Comparison of ENCODE assay signal across 13 cellular contexts in the genomic region with DNA sequence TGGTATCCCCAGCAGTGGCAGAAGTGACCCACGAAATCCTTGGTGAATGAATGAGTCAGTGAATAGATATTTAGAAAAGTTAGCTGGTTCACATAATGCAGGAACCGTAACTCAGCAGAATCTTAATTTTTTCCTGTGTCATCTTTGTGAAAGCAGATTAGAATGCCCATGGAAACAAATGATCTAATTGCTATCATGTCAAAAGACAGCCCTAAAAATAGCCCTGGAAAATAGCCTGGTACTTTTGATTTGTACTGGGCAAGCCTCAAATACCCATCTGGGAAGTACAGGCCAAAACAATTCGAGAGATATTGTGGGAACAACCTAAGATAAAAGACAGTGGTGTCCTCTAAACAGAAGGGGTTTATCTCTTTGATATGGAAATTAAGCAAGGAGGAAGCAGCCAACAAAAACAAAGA. TPM values are rescaled to one million over a fixed set of nuclear protein-coding genes. Genes with fewer than 3 reads are reported as not detected.
DNase-seq lines count a peak whose midpoint lies in the region; ATAC-seq and TF ChIP-seq lines count a peak whose summit lies in the region.
"Had no signal": no experiment of that assay in that cellular context is flagged by ENCODE, and none has a peak within 500 bp of the region (broad histone marks: within the 10 kb centered on the region; RNA-seq: fewer than 3 reads in every experiment).

No MANE protein-coding gene starts in this region.

- H3K4me3 Mint-ChIP-seq in chondrocyte (ENCODE audit: unreplicated experiment), result no peak overlapping the region
- H3K4me3 Mint-ChIP-seq in H9, result no peak overlapping the region
- no peak overlapping the region for H3K4me3 Mint-ChIP-seq in activated naive CD8-positive, alpha-beta T cell treated with anti-CD3 and anti-CD28 coated beads, Interleukin-2, amount 50 U/mL, for 24 hours
- no peak overlapping the region for H3K4me3 Mint-ChIP-seq in glutamatergic neuron (ENCODE audit: unreplicated experiment)
- H3K4me3 Mint-ChIP-seq: stimulated activated naive B cell treated with anti-CD40 and anti-IgM and Interleukin-4, amounts not matched to agents 10 μg/mL and 1 μg/mL and 100 μg/mL, for 72 hours had no signal

- H3K9ac ChIP-seq in IMR-90 (ENCODE audit: low read depth, low read length) (no peak overlapping the region), H9 (ENCODE audit: extremely low read depth, insufficient read length, low read length) (no peak overlapping the region)

- peak overlapping the region; percentile 73 for H3K27ac Mint-ChIP-seq in chondrocyte (ENCODE audit: unreplicated experiment)
- no peak overlapping the region for H3K27ac Mint-ChIP-seq in H9
- H3K27ac Mint-ChIP-seq in activated naive CD8-positive, alpha-beta T cell treated with anti-CD3 and anti-CD28 coated beads, Interleukin-2, amount 50 U/mL, for 24 hours, result no peak overlapping the region
- H3K27ac Mint-ChIP-seq in glutamatergic neuron (ENCODE audit: unreplicated experiment), result no peak overlapping the region
- H3K27ac Mint-ChIP-seq: stimulated activated naive B cell treated with anti-CD40 and anti-IgM and Interleukin-4, amounts not matched to agents 10 μg/mL and 1 μg/mL and 100 μg/mL, for 72 hours had no signal

- peaks cover 10% of the 10 kb centered on the region for H3K9me1 ChIP-seq in IMR-90 (ENCODE audit: insufficient read depth, low read length)

- H3K4ac ChIP-seq in IMR-90 (ENCODE audit: low read depth, low read length), result no peak overlapping the region
- H3K4ac ChIP-seq in H9 (ENCODE audit: low read depth, low read length), result no peak overlapping the region

- H3K79me2 ChIP-seq in H9 (ENCODE audit: insufficient read depth, low read length), result no peaks in the 10 kb centered on the region
- H3K79me2 ChIP-seq: hepatocyte had no signal

- TF ChIP-seq CTCF in IMR-90 (conservative IDR thresholded peaks at IDR 0.05; ENCODE audit: low read depth, low read length) (no peak), chondrocyte (IDR thresholded peaks at IDR 0.05) (no peak), H9 (conservative IDR thresholded peaks at IDR 0.05) (no peak), glutamatergic neuron (IDR thresholded peaks at IDR 0.05; ENCODE audit: partially characterized antibody, unreplicated experiment) (no peak)

- H3K9me3 ChIP-seq in IMR-90 (ENCODE audit: control insufficient read depth, insufficient read depth, low read length), result no peaks in the 10 kb centered on the region
- no peaks in the 10 kb centered on the region for H3K9me3 ChIP-seq in H9 (ENCODE audit: control insufficient read depth, low read depth, low read length)

- intact Hi-C loops in IMR-90 (cut with micrococcal nuclease), result no loop called here

- peak; percentile 62 for DNase-seq in IMR-90
- no peak for DNase-seq in chondrocyte (ENCODE audit: low spot score)
- peak; percentile 28 for DNase-seq in inferior parietal cortex (ENCODE audit: extremely low spot score)
- peak; percentile 56 for DNase-seq in stromal cell of bone marrow (ENCODE audit: low read depth)
- DNase-seq in H9, result no peak
- no peak for DNase-seq in activated naive CD8-positive, alpha-beta T cell treated with anti-CD3 and anti-CD28 coated beads, Interleukin-2, amount 50 U/mL, for 24 hours
- DNase-seq in glutamatergic neuron, result no peak
- DNase-seq: activated CD4-positive, alpha-beta T cell treated with anti-CD3 and anti-CD28 coated beads for 48 hours; activated effector memory CD4-positive, alpha-beta T cell treated with anti-CD3 and anti-CD28 coated beads, Interleukin-2, amount 50 U/mL, for 16 hours; MV-4-11; NCI-H510A; stimulated activated naive B cell treated with anti-CD40 and anti-IgM and Interleukin-4, amounts not matched to agents 10 μg/mL and 1 μg/mL and 100 μg/mL, for 72 hours had no signal

- no peak overlapping the region for H2AK5ac ChIP-seq in IMR-90 (ENCODE audit: low read depth, low read length)
- no peak overlapping the region for H2AK5ac ChIP-seq in H9 (ENCODE audit: insufficient read length, low read length)

- no peak overlapping the region for H2BK15ac ChIP-seq in IMR-90 (ENCODE audit: low read depth, low read length)
- H2BK15ac ChIP-seq in H9 (ENCODE audit: low read depth, low read length), result no peak overlapping the region

- H4K20me1 ChIP-seq in IMR-90 (ENCODE audit: insufficient read depth, low read length) (no peaks in the 10 kb centered on the region), H9 (ENCODE audit: control insufficient read depth, insufficient read depth, insufficient read length) (no peaks in the 10 kb centered on the region)

- H4K91ac ChIP-seq in IMR-90 (ENCODE audit: insufficient read depth, low read depth, low read length), result no peak overlapping the region
- H4K91ac ChIP-seq in H9 (ENCODE audit: insufficient read length, low read depth, low read length), result no peak overlapping the region

- H3K18ac ChIP-seq in IMR-90 (ENCODE audit: low read depth, low read length) (peak overlapping the region; percentile 31; the same call in 1 of the 2 replicates), H9 (ENCODE audit: insufficient read length, low read depth, low read length) (no peak overlapping the region)

- no peak overlapping the region for H2AK9ac ChIP-seq in IMR-90 (replicated peaks; ENCODE audit: low read depth, low read length, poor library complexity)

- H3T11ph ChIP-seq in H9 (ENCODE audit: low read length), result no peak overlapping the region

- TF ChIP-seq RAD21 in IMR-90 (IDR thresholded peaks at IDR 0.05; ENCODE audit: low read length), result no peak

- H2BK20ac ChIP-seq in IMR-90 (ENCODE audit: low read depth, low read length), result no peak overlapping the region
- H2BK20ac ChIP-seq in H9 (ENCODE audit: low read depth, low read length, poor library complexity, severe bottlenecking), result no peak overlapping the region

- POLR2A ChIA-PET in IMR-90 (lab: Charles Lee; ENCODE audit: unreplicated experiment), result no interaction called here

- H3K56ac ChIP-seq in IMR-90 (ENCODE audit: extremely low read depth, insufficient read depth, low read length) (no peak overlapping the region), H9 (ENCODE audit: insufficient read length, low read depth, low read length) (no peak overlapping the region)

- H3K27ac ChIP-seq in IMR-90 (ENCODE audit: insufficient read depth, low read length) (no peak overlapping the region), H9 (ENCODE audit: insufficient read length, low read depth, low read length) (no peak overlapping the region)
- H3K27ac ChIP-seq: hepatocyte had no signal

- H2BK5ac ChIP-seq in IMR-90 (ENCODE audit: low read depth, low read length, poor library complexity, severe bottlenecking), result no peak overlapping the region
- H2BK5ac ChIP-seq in H9 (ENCODE audit: insufficient read length, low read length), result no peak overlapping the region

- H2BK120ac ChIP-seq in IMR-90 (ENCODE audit: low read depth, low read length), result no peak overlapping the region
- no peak overlapping the region for H2BK120ac ChIP-seq in H9 (ENCODE audit: low read depth, low read length, poor library complexity, severe bottlenecking)

- ATAC-seq in IMR-90 (ENCODE audit: low read depth), result peak; percentile 65
- ATAC-seq in activated naive CD8-positive, alpha-beta T cell treated with anti-CD3 and anti-CD28 coated beads, Interleukin-2, amount 50 U/mL, for 24 hours, result no peak
- ATAC-seq: stimulated activated naive B cell treated with anti-CD40 and anti-IgM and Interleukin-4, amounts not matched to agents 10 μg/mL and 1 μg/mL and 100 μg/mL, for 72 hours had no signal

- no peaks in the 10 kb centered on the region; the same call in 1 of the 2 replicates for H3K27me3 ChIP-seq in IMR-90 (ENCODE audit: control insufficient read depth, insufficient read depth, low read length)
- H3K27me3 ChIP-seq in H9 (ENCODE audit: insufficient read depth, low read length), result no peaks in the 10 kb centered on the region; the same call in 1 of the 2 replicates
- H3K27me3 ChIP-seq: hepatocyte had no signal

- CTCF ChIA-PET in IMR-90 (lab: Yijun Ruan, JAX), result interaction anchor here (1.2 kb wide), 1 partner anchor 23 kb away, joined by 3 read pairs; no protein-coding TSS in a partner anchor

- no peak overlapping the region for H3K4me3 ChIP-seq in IMR-90 (ENCODE audit: insufficient read depth, low read depth, low read length)
- H3K4me3 ChIP-seq: hepatocyte had no signal

- H3K9me3 Mint-ChIP-seq in chondrocyte (ENCODE audit: low read depth) (no peaks in the 10 kb centered on the region), H9 (no peaks in the 10 kb centered on the region), glutamatergic neuron (ENCODE audit: unreplicated experiment) (no peaks in the 10 kb centered on the region)
- no peaks in the 10 kb centered on the region for H3K9me3 Mint-ChIP-seq in activated naive CD8-positive, alpha-beta T cell treated with anti-CD3 and anti-CD28 coated beads, Interleukin-2, amount 50 U/mL, for 24 hours
- H3K9me3 Mint-ChIP-seq: stimulated activated naive B cell treated with anti-CD40 and anti-IgM and Interleukin-4, amounts not matched to agents 10 μg/mL and 1 μg/mL and 100 μg/mL, for 72 hours had no signal

- no peak for TF ChIP-seq POLR2A in IMR-90 (IDR thresholded peaks at IDR 0.05; ENCODE audit: low read depth, low read length)

- H3K36me3 ChIP-seq in IMR-90 (ENCODE audit: control insufficient read depth, insufficient read depth, low read length), result no peaks in the 10 kb centered on the region

- H3K14ac ChIP-seq in IMR-90 (replicated peaks; ENCODE audit: low read depth, low read length) (no peak overlapping the region), H9 (ENCODE audit: insufficient read depth, low read length) (no peak overlapping the region)

- WGBS in IMR-90 (ENCODE audit: extremely low coverage in 2 of 2, insufficient read length in 1 of 2), 2 experiments, result no CpG with 5 or more reads among the region's 3 CpGs
- no CpG with 5 or more reads among the region's 3 CpGs for WGBS in H9 (ENCODE audit: extremely low coverage, insufficient read length, low lambda C conversion rate)

- no TSS peak for BruUV-seq in IMR-90 (replicated peaks; lab: Mats Ljungman, UMichigan)

- dilution Hi-C loops in IMR-90 (cut with HindIII; ENCODE audit: low sequenced_read_pairs, unreplicated experiment), result no loop called here

- H4K8ac ChIP-seq in IMR-90 (ENCODE audit: low read depth in 2 of 2, low read length in 2 of 2) (no peak overlapping the region), H9 (replicated peaks; ENCODE audit: insufficient read length, low read depth, low read length) (no peak overlapping the region)

- peaks cover 11% of the 10 kb centered on the region for H3K4me1 ChIP-seq in IMR-90 (ENCODE audit: control insufficient read depth, insufficient read depth, low read length)
- peaks cover 2% of the 10 kb centered on the region for H3K4me1 ChIP-seq in H9 (ENCODE audit: insufficient read depth, low read length)

- H3K79me1 ChIP-seq in IMR-90 (ENCODE audit: low read depth in 1 of 2, low read length in 2 of 2), result no peaks in the 10 kb centered on the region
- H3K79me1 ChIP-seq in H9 (ENCODE audit: insufficient read depth, low read depth, low read length, poor library complexity, severe bottlenecking), result no peaks in the 10 kb centered on the region

- no peak overlapping the region for H3K23ac ChIP-seq in IMR-90 (ENCODE audit: low read depth, low read length)
- H3K23ac ChIP-seq in H9 (ENCODE audit: insufficient read length, low read depth, low read length), result no peak overlapping the region

- no peak overlapping the region for H2AFZ ChIP-seq in IMR-90 (replicated peaks; ENCODE audit: low read length, poor library complexity)
- H2AFZ ChIP-seq in H9 (ENCODE audit: low read length), result no peak overlapping the region
- H2AFZ ChIP-seq: hepatocyte had no signal

- H3K36me3 Mint-ChIP-seq in chondrocyte (ENCODE audit: low read depth), result no peaks in the 10 kb centered on the region
- no peaks in the 10 kb centered on the region for H3K36me3 Mint-ChIP-seq in H9 (ENCODE audit: insufficient read depth in 1 of 3, low read depth in 3 of 3)
- H3K36me3 Mint-ChIP-seq in activated naive CD8-positive, alpha-beta T cell treated with anti-CD3 and anti-CD28 coated beads, Interleukin-2, amount 50 U/mL, for 24 hours (ENCODE audit: low read depth), result no peaks in the 10 kb centered on the region
- no peaks in the 10 kb centered on the region for H3K36me3 Mint-ChIP-seq in glutamatergic neuron (ENCODE audit: unreplicated experiment)
- H3K36me3 Mint-ChIP-seq: stimulated activated naive B cell treated with anti-CD40 and anti-IgM and Interleukin-4, amounts not matched to agents 10 μg/mL and 1 μg/mL and 100 μg/mL, for 72 hours had no signal

- H4K5ac ChIP-seq in IMR-90 (ENCODE audit: low read depth, low read length) (no peak overlapping the region), H9 (ENCODE audit: insufficient read length, low read depth, low read length) (no peak overlapping the region)

- in situ Hi-C loops in IMR-90 (cut with MboI; ENCODE audit: low sequenced_read_pairs), result no loop called here

- H3K4me1 Mint-ChIP-seq in chondrocyte (ENCODE audit: low read depth) (peaks cover 17% of the 10 kb centered on the region), H9 (peaks cover 19% of the 10 kb centered on the region in 2 experiments), glutamatergic neuron (ENCODE audit: low read depth, unreplicated experiment) (no peaks in the 10 kb centered on the region)
- H3K4me1 Mint-ChIP-seq in activated naive CD8-positive, alpha-beta T cell treated with anti-CD3 and anti-CD28 coated beads, Interleukin-2, amount 50 U/mL, for 24 hours, result no peaks in the 10 kb centered on the region
- H3K4me1 Mint-ChIP-seq: stimulated activated naive B cell treated with anti-CD40 and anti-IgM and Interleukin-4, amounts not matched to agents 10 μg/mL and 1 μg/mL and 100 μg/mL, for 72 hours had no signal

- H3K4me2 ChIP-seq in IMR-90 (ENCODE audit: low read depth, low read length) (no peak overlapping the region), H9 (ENCODE audit: insufficient read depth, insufficient read length, low read length) (no peak overlapping the region)
- H3K4me2 ChIP-seq: hepatocyte had no signal

- no peaks in the 10 kb centered on the region for H3K23me2 ChIP-seq in H9 (ENCODE audit: insufficient read length, low read depth, low read length, poor library complexity, severe bottlenecking)

- no peak overlapping the region for H2BK12ac ChIP-seq in H9 (ENCODE audit: insufficient read length, low read depth, low read length)

- H3K27me3 Mint-ChIP-seq in chondrocyte (ENCODE audit: low read depth) (no peaks in the 10 kb centered on the region), H9 (ENCODE audit: low read depth) (peaks cover 14% of the 10 kb centered on the region), glutamatergic neuron (ENCODE audit: unreplicated experiment) (no peaks in the 10 kb centered on the region)
- H3K27me3 Mint-ChIP-seq in activated naive CD8-positive, alpha-beta T cell treated with anti-CD3 and anti-CD28 coated beads, Interleukin-2, amount 50 U/mL, for 24 hours, result peaks cover 13% of the 10 kb centered on the region

RNA-seq across cellular contexts. Expression of gene FYB2, which starts 21.1 kb away (rescaled TPM):
- total RNA-seq in IMR-90 (2012; rRNA removed), result under 0.01 TPM in 1 of 2 replicates, not detected in the other
- not detected in 2 replicates for polyA plus RNA-seq in IMR-90 (2012; rRNA removed)
- polyA plus RNA-seq in IMR-90 (2012; cell fraction: cytosol; rRNA removed), result not detected in 2 replicates
- polyA plus RNA-seq in IMR-90 (2012; cell fraction: nucleus; rRNA removed; ENCODE audit: low replicate concordance), result 0.05 TPM in 1 of 2 replicates, not detected in the other
- total RNA-seq in chondrocyte, result 0.10 TPM in 1 of 3 replicates, not detected in the others
- total RNA-seq in H9 (2021), result 0.33 and 0.48 TPM in 2 replicates
- total RNA-seq in glutamatergic neuron (ENCODE audit: unreplicated experiment), result not detected

RNA-seq across cellular contexts. Expression of gene C8A, which starts 56.5 kb away (rescaled TPM):
- total RNA-seq in IMR-90 (2012; rRNA removed) (not detected in 2 replicates), chondrocyte (not detected in 3 replicates), H9 (2021) (not detected in 2 replicates), glutamatergic neuron (ENCODE audit: unreplicated experiment) (not detected)
- polyA plus RNA-seq in IMR-90 (2012; rRNA removed), result not detected in 2 replicates
- polyA plus RNA-seq in IMR-90 (2012; cell fraction: cytosol; rRNA removed), result not detected in 2 replicates
- polyA plus RNA-seq in IMR-90 (2012; cell fraction: nucleus; rRNA removed; ENCODE audit: low replicate concordance), result not detected in 2 replicates

Comparison
In these comparisons a context has a peak if more than half of its experiments do, and no peak if none do; other contexts are left out.
1. DNase-seq: peak in IMR-90 (single experiment), inferior parietal cortex (single experiment) and stromal cell of bone marrow (single experiment); none in chondrocyte (single experiment), H9 (single experiment), activated naive CD8-positive, alpha-beta T cell treated with anti-CD3 and anti-CD28 coated beads, Interleukin-2, amount 50 U/mL, for 24 hours (single experiment) and glutamatergic neuron (single experiment).